ENCODE assay signal across 8 cellular contexts in genomic region chr11:3642071-3642951, GRCh38. TPM values are rescaled to one million over a fixed set of nuclear protein-coding genes. Genes with fewer than 3 reads are reported as not detected.
A peak's percentile ranks its signal among the peaks of the same experiment; 100 is the strongest.
DNase-seq lines count a peak whose midpoint lies in the region; ATAC-seq and TF ChIP-seq lines count a peak whose summit lies in the region.

No MANE protein-coding gene starts in this region.

- intact Hi-C loops in heart right ventricle (cut with DNase I) (no loop called here), posterior vena cava (cut with DNase I) (no loop called here)

- ATAC-seq in heart right ventricle = peak; percentile 89 to 95 (median 92)
- ATAC-seq in HG02852 (IDR thresholded peaks at IDR 0.05; ENCODE audit: unreplicated experiment) = no peak

- DNase-seq in COR-L47 (lab: John Stamatoyannopoulos, UW) (peak; percentile 29), HuH-7 (ENCODE audit: low spot score) (peak; percentile 84), T follicular helper cell (ENCODE audit: low read depth) (peak; percentile 73), heart right ventricle (peak; percentile 84 to 86), posterior vena cava (ENCODE audit: low spot score) (peak; percentile 89), type B pancreatic cell (ENCODE audit: extremely low spot score, unreplicated experiment) (peak; percentile 89)
- peak; percentile 56 for DNase-seq in activated naive CD8-positive, alpha-beta T cell treated with anti-CD3 and anti-CD28 coated beads, Interleukin-2, amount 50 U/mL, for 16 hours (ENCODE audit: low read depth, low spot score)

- H3K36me3 Mint-ChIP-seq in type B pancreatic cell = peaks cover 3% of the 10 kb centered on the region

- peaks cover 3 to 34% (median 19%) of the 10 kb centered on the region in 9 donors for H3K4me1 ChIP-seq in heart right ventricle

- H3K9me3 ChIP-seq in heart right ventricle = no peaks in the 10 kb centered on the region

- WGBS in heart right ventricle, 2 donors = 1 to 2% methylated on average over 55 of the region's 55 CpGs

- H3K27ac Mint-ChIP-seq in type B pancreatic cell = peak overlapping the region; percentile 77

- peaks cover 0 to 39% (median 0%) of the 10 kb centered on the region in 7 donors for H3K27me3 ChIP-seq in heart right ventricle

- no peaks in the 10 kb centered on the region for H3K4me1 Mint-ChIP-seq in type B pancreatic cell (ENCODE audit: unreplicated experiment)

- H3K27me3 Mint-ChIP-seq in type B pancreatic cell = peaks cover 10% of the 10 kb centered on the region

- H3K4me3 ChIP-seq in heart right ventricle = peak overlapping the region; percentile 42 to 72 (median 65)

- peaks cover 4% of the 10 kb centered on the region for H3K9me3 Mint-ChIP-seq in type B pancreatic cell

- TF ChIP-seq CTCF in heart right ventricle (IDR thresholded peaks at IDR 0.05) (no peak), type B pancreatic cell (conservative IDR thresholded peaks at IDR 0.05) (no peak)

- H3K36me3 ChIP-seq in heart right ventricle = no peaks in the 10 kb centered on the region

- peak overlapping the region; percentile 94 for H3K4me3 Mint-ChIP-seq in type B pancreatic cell

- peak overlapping the region; percentile 13 to 86 (median 74) for H3K27ac ChIP-seq in heart right ventricle

RNA-seq across cellular contexts. Expression of gene ART5, which starts 0.5 kb away (rescaled TPM):
- 1 to 10 TPM in 6 of 10 donors, under 1 TPM in 4; 0.42 to 6.5 (median 1.5) TPM for total RNA-seq in heart right ventricle
- polyA plus RNA-seq in heart right ventricle = 1 to 10 TPM in 1 of 2 donors, under 1 TPM in 1; 0.72 to 2.1 TPM
- total RNA-seq in posterior vena cava = not detected
- 1.0 and 3.8 TPM in 2 replicates for total RNA-seq in type B pancreatic cell (ENCODE audit: low replicate concordance)

RNA-seq across cellular contexts. Expression of gene ART1, which starts 2.6 kb away (rescaled TPM):
- total RNA-seq in heart right ventricle (1 to 10 TPM in 5 of 10 donors, under 1 TPM in 3, not detected in 2; 0.22 to 2.8 (median 1.4) TPM), posterior vena cava (under 1 TPM in 1 of 2 donors, not detected in 1; 0.42 TPM), type B pancreatic cell (ENCODE audit: low replicate concordance) (not detected in 2 replicates)
- polyA plus RNA-seq in heart right ventricle = under 1 TPM in 1 of 2 donors, not detected in 1; 0.03 TPM

RNA-seq across cellular contexts. Expression of gene CHRNA10, which starts 28.9 kb away (rescaled TPM):
- total RNA-seq in heart right ventricle (1 to 10 TPM in 2 of 10 donors, under 1 TPM in 8; 0.24 to 1.6 (median 0.51) TPM), posterior vena cava (under 1 TPM; 0.52 to 0.83 TPM), type B pancreatic cell (ENCODE audit: low replicate concordance) (1.5 and 2.9 TPM in 2 replicates)
- polyA plus RNA-seq in heart right ventricle = under 1 TPM; 0.42 to 0.95 TPM

Comparison
In these comparisons a context has a peak if more than half of its experiments do, and no peak if none do; other contexts are left out.
1. DNase-seq: peak in every context shown above with its lines; median percentile 89 in posterior vena cava; 89 in type B pancreatic cell; 85 in heart right ventricle; 84 in HuH-7; 73 in T follicular helper cell; 56 in activated naive CD8-positive, alpha-beta T cell treated with anti-CD3 and anti-CD28 coated beads, Interleukin-2, amount 50 U/mL, for 16 hours; 29 in COR-L47.